Comparison of ENCODE assay signal across 2 cellular contexts in the genomic region with DNA sequence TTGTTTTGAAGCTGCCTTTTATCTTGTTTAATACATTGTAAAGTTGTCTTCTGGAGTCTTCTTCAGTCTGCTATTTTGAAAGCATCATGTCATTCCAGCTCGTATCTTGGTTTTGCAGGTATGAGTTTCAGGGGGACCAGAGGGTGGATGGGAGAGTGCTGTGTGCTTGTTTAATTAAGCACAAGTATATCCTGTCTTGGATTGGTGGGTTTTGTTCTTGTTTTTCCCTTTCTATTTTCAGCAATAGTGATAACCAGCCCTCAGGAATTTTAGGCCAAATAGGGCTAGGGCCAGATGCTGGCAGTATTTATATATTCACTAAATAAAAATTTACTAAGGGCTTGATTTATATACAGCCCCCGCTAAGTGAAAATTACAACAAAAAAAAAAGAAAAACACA.
TF ChIP-seq lines count a peak whose summit lies in the region.

No MANE protein-coding gene starts in this region.

TF ChIP-seq in IMR-90, 13 proteins besides CTCF, POLR2A, EP300 and RAD21:
- TF ChIP-seq RFX5 (IDR thresholded peaks at IDR 0.05; ENCODE audit: low read depth, low read length) = no peak
- no peak for TF ChIP-seq FOS (IDR thresholded peaks at IDR 0.05; ENCODE audit: low read depth, low read length)
- no peak for TF ChIP-seq MAFK (IDR thresholded peaks at IDR 0.05; ENCODE audit: low read depth, low read length)

TF ChIP-seq in WTC11, 78 proteins besides CTCF, POLR2A, EP300 and RAD21:
- TF ChIP-seq IRF2 (CRISPR knock-in tag; IDR thresholded peaks at IDR 0.05; ENCODE audit: borderline replicate concordance, low read depth) (no peak), RORB (CRISPR knock-in tag; IDR thresholded peaks at IDR 0.05) (no peak), ZBTB21 (CRISPR knock-in tag; IDR thresholded peaks at IDR 0.05; ENCODE audit: borderline replicate concordance) (no peak), EMX1 (CRISPR knock-in tag; IDR thresholded peaks at IDR 0.05) (no peak)
- TF ChIP-seq, protein P1, sequence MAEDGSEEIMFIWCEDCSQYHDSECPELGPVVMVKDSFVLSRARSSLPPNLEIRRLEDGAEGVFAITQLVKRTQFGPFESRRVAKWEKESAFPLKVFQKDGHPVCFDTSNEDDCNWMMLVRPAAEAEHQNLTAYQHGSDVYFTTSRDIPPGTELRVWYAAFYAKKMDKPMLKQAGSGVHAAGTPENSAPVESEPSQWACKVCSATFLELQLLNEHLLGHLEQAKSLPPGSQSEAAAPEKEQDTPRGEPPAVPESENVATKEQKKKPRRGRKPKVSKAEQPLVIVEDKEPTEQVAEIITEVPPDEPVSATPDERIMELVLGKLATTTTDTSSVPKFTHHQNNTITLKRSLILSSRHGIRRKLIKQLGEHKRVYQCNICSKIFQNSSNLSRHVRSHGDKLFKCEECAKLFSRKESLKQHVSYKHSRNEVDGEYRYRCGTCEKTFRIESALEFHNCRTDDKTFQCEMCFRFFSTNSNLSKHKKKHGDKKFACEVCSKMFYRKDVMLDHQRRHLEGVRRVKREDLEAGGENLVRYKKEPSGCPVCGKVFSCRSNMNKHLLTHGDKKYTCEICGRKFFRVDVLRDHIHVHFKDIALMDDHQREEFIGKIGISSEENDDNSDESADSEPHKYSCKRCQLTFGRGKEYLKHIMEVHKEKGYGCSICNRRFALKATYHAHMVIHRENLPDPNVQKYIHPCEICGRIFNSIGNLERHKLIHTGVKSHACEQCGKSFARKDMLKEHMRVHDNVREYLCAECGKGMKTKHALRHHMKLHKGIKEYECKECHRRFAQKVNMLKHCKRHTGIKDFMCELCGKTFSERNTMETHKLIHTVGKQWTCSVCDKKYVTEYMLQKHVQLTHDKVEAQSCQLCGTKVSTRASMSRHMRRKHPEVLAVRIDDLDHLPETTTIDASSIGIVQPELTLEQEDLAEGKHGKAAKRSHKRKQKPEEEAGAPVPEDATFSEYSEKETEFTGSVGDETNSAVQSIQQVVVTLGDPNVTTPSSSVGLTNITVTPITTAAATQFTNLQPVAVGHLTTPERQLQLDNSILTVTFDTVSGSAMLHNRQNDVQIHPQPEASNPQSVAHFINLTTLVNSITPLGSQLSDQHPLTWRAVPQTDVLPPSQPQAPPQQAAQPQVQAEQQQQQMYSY (CRISPR knock-in tag; IDR thresholded peaks at IDR 0.05) = no peak
